Comparison of ENCODE assay signal across 18 cellular contexts in genomic region chr11:68543594-68543993, GRCh38.
DNase-seq lines count a peak whose midpoint lies in the region; ATAC-seq and TF ChIP-seq lines count a peak whose summit lies in the region.
"Had no signal": no experiment of that assay in that cellular context is flagged by ENCODE, and none has a peak within 500 bp of the region (broad histone marks: within the 10 kb centered on the region; RNA-seq: fewer than 3 reads in every experiment).

No MANE protein-coding gene starts in this region.

- H3K9me3 ChIP-seq in right atrium auricular region: no peaks in the 10 kb centered on the region
- no peaks in the 10 kb centered on the region for H3K9me3 ChIP-seq in vagina
- H3K9me3 ChIP-seq in colonic mucosa: no peaks in the 10 kb centered on the region
- no peaks in the 10 kb centered on the region for H3K9me3 ChIP-seq in Karpas-422 (ENCODE audit: low read length)
- H3K9me3 ChIP-seq: Peyer's patch had no signal

- no peak overlapping the region for H3K4me2 ChIP-seq in Karpas-422 (ENCODE audit: low read depth, low read length, poor library complexity, severe bottlenecking)

- no peaks in the 10 kb centered on the region for H3K9me2 ChIP-seq in Karpas-422 (replicated peaks; ENCODE audit: insufficient read depth, low read length)

- H3K36me3 ChIP-seq in right atrium auricular region (peaks cover 24% of the 10 kb centered on the region), vagina (peaks cover 0 to 17% of the 10 kb centered on the region in 2 donors), colonic mucosa (no peaks in the 10 kb centered on the region), Karpas-422 (ENCODE audit: insufficient read depth, low read length) (peaks cover 28% of the 10 kb centered on the region; the same call in 1 of the 2 replicates)

- H3K27ac Mint-ChIP-seq in natural killer cell treated with Interleukin-12 subunit alpha and Interleukin-12 subunit beta and Interleukin-15 and Interleukin-18, amount 100 ng/mL, for 72 hours: peak overlapping the region; percentile 53 to 60
- H3K27ac Mint-ChIP-seq: activated B cell treated with CpG ODN at 0.5 μM for 24 hours, memory B cell had no signal

- ATAC-seq in Right ventricle myocardium superior (ENCODE audit: poor library complexity) (peak; percentile 38), GM21619 (IDR thresholded peaks at IDR 0.05; ENCODE audit: unreplicated experiment) (no peak)
- no peak for ATAC-seq in natural killer cell treated with Interleukin-12 subunit alpha and Interleukin-12 subunit beta and Interleukin-15 and Interleukin-18, amount 100 ng/mL, for 72 hours
- ATAC-seq: HCT116 had no signal

- H3K9me3 Mint-ChIP-seq in natural killer cell treated with Interleukin-12 subunit alpha and Interleukin-12 subunit beta and Interleukin-15 and Interleukin-18, amount 100 ng/mL, for 72 hours: no peaks in the 10 kb centered on the region
- H3K9me3 Mint-ChIP-seq: activated B cell treated with CpG ODN at 0.5 μM for 24 hours, memory B cell had no signal

- no peak overlapping the region for H3K4me3 ChIP-seq in right atrium auricular region
- no peak overlapping the region for H3K4me3 ChIP-seq in vagina
- no peak overlapping the region for H3K4me3 ChIP-seq in colonic mucosa
- no peak overlapping the region for H3K4me3 ChIP-seq in Karpas-422 (ENCODE audit: low read length)
- H3K4me3 ChIP-seq: Peyer's patch had no signal

- H2AFZ ChIP-seq in Karpas-422 (ENCODE audit: low read length): no peak overlapping the region

- no peak overlapping the region for H3K9ac ChIP-seq in colonic mucosa (ENCODE audit: low read depth in 2 of 2, low read length in 2 of 2)
- H3K9ac ChIP-seq in Karpas-422 (ENCODE audit: low read length): no peak overlapping the region

- no peaks in the 10 kb centered on the region for H3K27me3 Mint-ChIP-seq in natural killer cell treated with Interleukin-12 subunit alpha and Interleukin-12 subunit beta and Interleukin-15 and Interleukin-18, amount 100 ng/mL, for 72 hours
- H3K27me3 Mint-ChIP-seq: activated B cell treated with CpG ODN at 0.5 μM for 24 hours, memory B cell had no signal

- intact Hi-C loops in Right ventricle myocardium superior (cut with DNase I): no loop called here
- intact Hi-C loops in vagina (cut with DNase I): no loop called here
- intact Hi-C loops in colonic mucosa (cut with DNase I): no loop called here

- TF ChIP-seq POLR2A in vagina (IDR thresholded peaks at IDR 0.05): no peak

- peaks cover 0 to 63% of the 10 kb centered on the region in 2 donors for H3K4me1 ChIP-seq in right atrium auricular region
- H3K4me1 ChIP-seq in vagina: peaks cover 53% of the 10 kb centered on the region
- H3K4me1 ChIP-seq in colonic mucosa: no peaks in the 10 kb centered on the region
- peaks cover 11% of the 10 kb centered on the region for H3K4me1 ChIP-seq in Karpas-422 (ENCODE audit: low read length)

- no peak for TF ChIP-seq CTCF in right atrium auricular region (IDR thresholded peaks at IDR 0.05)
- TF ChIP-seq CTCF in vagina (IDR thresholded peaks at IDR 0.05): no peak
- TF ChIP-seq CTCF in colonic mucosa (IDR thresholded peaks at IDR 0.05): no peak

- peaks cover 32% of the 10 kb centered on the region for H3K36me3 Mint-ChIP-seq in natural killer cell treated with Interleukin-12 subunit alpha and Interleukin-12 subunit beta and Interleukin-15 and Interleukin-18, amount 100 ng/mL, for 72 hours

- peaks cover 56 to 68% of the 10 kb centered on the region in 2 donors for H3K4me1 Mint-ChIP-seq in natural killer cell treated with Interleukin-12 subunit alpha and Interleukin-12 subunit beta and Interleukin-15 and Interleukin-18, amount 100 ng/mL, for 72 hours (ENCODE audit: low read depth in 2 of 2)

- H3K27me3 ChIP-seq in right atrium auricular region (no peaks in the 10 kb centered on the region), vagina (no peaks in the 10 kb centered on the region), colonic mucosa (no peaks in the 10 kb centered on the region), Karpas-422 (ENCODE audit: low read length) (no peaks in the 10 kb centered on the region)
- H3K27me3 ChIP-seq: Peyer's patch had no signal

- H3K79me2 ChIP-seq in Karpas-422 (ENCODE audit: low read length): peaks cover 98% of the 10 kb centered on the region

- DNase-seq in Right ventricle myocardium superior (no peak), right atrium auricular region (ENCODE audit: low spot score) (no peak), amniotic epithelial cell (ENCODE audit: low read depth) (peak; percentile 25), vagina (ENCODE audit: extremely low spot score in 2 of 2) (no peak), colonic mucosa (no peak), Karpas-422 (no peak)
- DNase-seq in natural killer cell treated with Interleukin-12 subunit alpha and Interleukin-12 subunit beta and Interleukin-15 and Interleukin-18, amount 100 ng/mL, for 72 hours (ENCODE audit: low spot score): no peak
- DNase-seq: activated B cell treated with CpG ODN at 0.5 μM for 24 hours; activated CD8-positive, alpha-beta memory T cell treated with anti-CD3 and anti-CD28 coated beads, Interleukin-2, amount 50 U/mL, for 48 hours; GDM1; NCI-H1092; NCI-H2171 treated with DMSO at 0.1 percent for 48 hours; occipital lobe; Peyer's patch; stimulated activated CD4-positive, alpha-beta T cell treated with anti-CD3 and anti-CD28 coated beads, Interleukin-4, amount 100 ng/mL, for 4 hours had no signal

- no peak overlapping the region for H3K27ac ChIP-seq in right atrium auricular region
- H3K27ac ChIP-seq in vagina: peak overlapping the region; percentile 9
- H3K27ac ChIP-seq in colonic mucosa: no peak overlapping the region
- no peak overlapping the region for H3K27ac ChIP-seq in Karpas-422 (ENCODE audit: low read length)

- no peak overlapping the region for H3K4me3 Mint-ChIP-seq in natural killer cell treated with Interleukin-12 subunit alpha and Interleukin-12 subunit beta and Interleukin-15 and Interleukin-18, amount 100 ng/mL, for 72 hours
- H3K4me3 Mint-ChIP-seq: activated B cell treated with CpG ODN at 0.5 μM for 24 hours, memory B cell had no signal

- peaks cover 23% of the 10 kb centered on the region for H4K20me1 ChIP-seq in Karpas-422 (ENCODE audit: insufficient read depth, low read depth, low read length)
